In the genomic region with DNA sequence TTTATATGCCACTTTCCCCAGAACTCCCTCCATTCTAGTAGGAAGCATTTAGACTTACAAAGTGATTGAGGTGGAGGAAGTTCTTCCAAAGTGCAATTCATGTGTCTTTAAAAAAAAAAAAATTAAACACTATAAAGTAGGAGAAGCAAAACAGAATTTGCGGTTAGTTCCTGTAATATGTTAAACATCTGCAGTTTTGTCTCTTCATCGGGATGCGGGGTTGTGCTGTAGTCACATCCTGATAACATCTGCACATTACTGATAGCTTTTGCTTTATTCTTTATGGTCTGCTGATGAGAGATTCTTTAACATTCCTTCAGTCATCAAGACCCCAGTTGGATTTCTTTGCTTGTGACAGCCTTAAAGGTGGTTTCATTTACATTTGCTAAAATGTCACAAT, we compare ENCODE assay signal across 20 cellular contexts.
DNase-seq lines count a peak whose midpoint lies in the region; ATAC-seq and TF ChIP-seq lines count a peak whose summit lies in the region.
"Had no signal": no experiment of that assay in that cellular context is flagged by ENCODE, and none has a peak within 500 bp of the region (broad histone marks: within the 10 kb centered on the region; RNA-seq: fewer than 3 reads in every experiment).

No MANE protein-coding gene starts in this region.

- H3K4me3 Mint-ChIP-seq in nephron: no peak overlapping the region
- H3K4me3 Mint-ChIP-seq: B cell; CD8-positive, alpha-beta T cell had no signal

- H3K9me2 ChIP-seq in SK-N-SH: no peaks in the 10 kb centered on the region

- CTCF ChIA-PET in SK-N-SH (lab: Yijun Ruan, JAX): interaction anchor here (0.6 to 0.8 kb wide), 2 partner anchors 18 to 35 kb away, joined by 3 to 4 read pairs; no protein-coding TSS in a partner anchor
- CTCF ChIA-PET in Panc1 (lab: Charles Lee): no interaction called here

- POLR2A ChIA-PET in SK-N-SH (lab: Yijun Ruan, JAX): no interaction called here
- POLR2A ChIA-PET in Panc1 (lab: Charles Lee): interaction anchor here (0.7 kb wide), 1 partner anchor 25 kb away, joined by 3 read pairs; no protein-coding TSS in a partner anchor

- peaks cover 7% of the 10 kb centered on the region for H3K9me3 Mint-ChIP-seq in nephron

- H3K9me3 ChIP-seq in SK-N-SH: no peaks in the 10 kb centered on the region
- peaks cover 2% of the 10 kb centered on the region; the same call in 1 of the 2 replicates for H3K9me3 ChIP-seq in Panc1 (ENCODE audit: control insufficient read depth, insufficient read depth, low read depth, low read length)
- H3K9me3 ChIP-seq: Caco-2 had no signal

- no peaks in the 10 kb centered on the region for H4K20me1 ChIP-seq in SK-N-SH (ENCODE audit: insufficient read depth)

- no peak for TF ChIP-seq EP300 in SK-N-SH (IDR thresholded peaks at IDR 0.05; ENCODE audit: borderline replicate concordance in 1 of 2, low read depth in 1 of 2, low read length in 1 of 2)

- H3K27ac ChIP-seq in SK-N-SH (ENCODE audit: low read depth in 2 of 2, low read length in 1 of 2): no peak overlapping the region
- peak overlapping the region; percentile 26; the same call in 1 of the 2 replicates for H3K27ac ChIP-seq in Panc1 (ENCODE audit: low read length)
- H3K27ac ChIP-seq: 22Rv1, C4-2B, PC-9 had no signal

- TF ChIP-seq CTCF in SK-N-SH (IDR thresholded peaks at IDR 0.05) (no peak), Panc1 (IDR thresholded peaks at IDR 0.05) (no peak), nephron (IDR thresholded peaks at IDR 0.05; ENCODE audit: unreplicated experiment in 3 of 3) (no peak)

- H3K9ac ChIP-seq in SK-N-SH: no peak overlapping the region

- peak overlapping the region; percentile 21 to 81 (median 68) for H3K27ac Mint-ChIP-seq in nephron
- H3K27ac Mint-ChIP-seq: B cell; CD8-positive, alpha-beta T cell had no signal

- H2AFZ ChIP-seq in SK-N-SH (ENCODE audit: low read depth): no peak overlapping the region
- H2AFZ ChIP-seq: PC-9 had no signal

- DNase-seq in SK-N-SH (no peak), Panc1 (ENCODE audit: low read depth, low spot score) (no peak), germinal center (ENCODE audit: low spot score) (no peak), islet precursor cell (no peak)
- DNase-seq in stimulated activated naive CD4-positive, alpha-beta T cell treated with Interleukin-2 at 50 U/mL for 16 hours (lab: John Stamatoyannopoulos, UW): no peak
- DNase-seq: Caco-2; CD8-positive, alpha-beta T cell; KG1; MG63; NCI-H2029; NCI-H446; NCI-H526; NCI-H82; PC-9 had no signal

- H3K27me3 Mint-ChIP-seq in nephron (ENCODE audit: low read depth): peaks cover 4% of the 10 kb centered on the region
- H3K27me3 Mint-ChIP-seq: B cell had no signal

- peaks cover 25% of the 10 kb centered on the region for H3K4me1 Mint-ChIP-seq in nephron
- H3K4me1 Mint-ChIP-seq: B cell had no signal

- H3K27me3 ChIP-seq in SK-N-SH (ENCODE audit: insufficient read depth) (no peaks in the 10 kb centered on the region), Panc1 (ENCODE audit: control insufficient read depth, insufficient read depth, low read length) (no peaks in the 10 kb centered on the region)
- H3K27me3 ChIP-seq: MG63 had no signal

- no peaks in the 10 kb centered on the region for H3F3A ChIP-seq in SK-N-SH (replicated peaks; ENCODE audit: insufficient read depth)

- in situ Hi-C loops in Panc1 (cut with HindIII; ENCODE audit: low pct_unique_long_range_greater_than_20kb, low sequenced_read_pairs): no loop called here

- H3K4me2 ChIP-seq in SK-N-SH: no peak overlapping the region
- H3K4me2 ChIP-seq: PC-9 had no signal

- WGBS in SK-N-SH (ENCODE audit: low lambda C conversion rate): 64% methylated on average over 3 of the region's 3 CpGs

- no peak for TF ChIP-seq RAD21 in SK-N-SH (IDR thresholded peaks at IDR 0.05; ENCODE audit: low read length)

- H3K4me3 ChIP-seq in SK-N-SH (ENCODE audit: low read depth in 2 of 2, low read length in 1 of 2): no peak overlapping the region
- H3K4me3 ChIP-seq in Panc1 (ENCODE audit: low read depth in 2 of 2, low read length in 2 of 2): no peak overlapping the region
- H3K4me3 ChIP-seq: MG63, PC-9 had no signal

- BruUV-seq in Panc1 (replicated peaks; lab: Mats Ljungman, UMichigan): no TSS peak

- H3K4me1 ChIP-seq in SK-N-SH (ENCODE audit: control insufficient read depth in 1 of 2, insufficient read depth in 2 of 2, low read depth in 1 of 2, low read length in 1 of 2): no peaks in the 10 kb centered on the region; a peak in 1 of 4 replicates
- H3K4me1 ChIP-seq in Panc1 (ENCODE audit: control insufficient read depth, insufficient read depth, low read length): no peaks in the 10 kb centered on the region
- H3K4me1 ChIP-seq: Caco-2 had no signal

- peaks cover 5% of the 10 kb centered on the region for H3K36me3 Mint-ChIP-seq in nephron (ENCODE audit: low read depth)
- H3K36me3 Mint-ChIP-seq: CD8-positive, alpha-beta T cell had no signal

- no peaks in the 10 kb centered on the region for H3K79me2 ChIP-seq in SK-N-SH (ENCODE audit: insufficient read depth)

- ATAC-seq in SK-N-SH treated with all-trans-retinoic acid at 6 μM for 48 hours: no peak
- no peak for ATAC-seq in Panc1
- ATAC-seq in HG03354 (IDR thresholded peaks at IDR 0.05; ENCODE audit: poor library complexity, severe bottlenecking, unreplicated experiment): no peak
- ATAC-seq: CD8-positive, alpha-beta T cell had no signal

- H3K36me3 ChIP-seq in SK-N-SH (replicated peaks in 1 of 2; ENCODE audit: control insufficient read depth in 1 of 2, insufficient read depth in 2 of 2, low read length in 1 of 2) (no peaks in the 10 kb centered on the region), Panc1 (ENCODE audit: control insufficient read depth, insufficient read depth, low read length) (no peaks in the 10 kb centered on the region; the same call in 1 of the 2 replicates)
- H3K36me3 ChIP-seq: MG63 had no signal

- intact Hi-C loops in Panc1 (cut with micrococcal nuclease; ENCODE audit: unreplicated experiment): no loop called here

TF ChIP-seq in SK-N-SH, 30 proteins besides CTCF, POLR2A, EP300 and RAD21:
- peak; percentile 20; the same call in 1 of the 2 replicates for TF ChIP-seq TCF12 (IDR thresholded peaks at IDR 0.05)
- TF ChIP-seq FOXM1 (IDR thresholded peaks at IDR 0.05; ENCODE audit: low read depth): no peak
- TF ChIP-seq FOSL2 (IDR thresholded peaks at IDR 0.05; ENCODE audit: borderline replicate concordance, low read depth): no peak

TF ChIP-seq in SK-N-SH treated with all-trans-retinoic acid at 6 μM for 48 hours, 23 proteins besides CTCF, POLR2A, EP300 and RAD21 (continues in another document):
- TF ChIP-seq ESRRG (CRISPR knock-in tag; IDR thresholded peaks at IDR 0.05) (no peak), ZFP30 (CRISPR knock-in tag; IDR thresholded peaks at IDR 0.05) (no peak), SNAI2 (CRISPR knock-in tag; IDR thresholded peaks at IDR 0.05) (no peak), OSR1 (CRISPR knock-in tag; IDR thresholded peaks at IDR 0.05) (no peak), ARNTL (CRISPR knock-in tag; IDR thresholded peaks at IDR 0.05; ENCODE audit: borderline replicate concordance, low read depth) (no peak), GLIS3 (CRISPR knock-in tag; IDR thresholded peaks at IDR 0.05) (no peak), PATZ1 (CRISPR knock-in tag; IDR thresholded peaks at IDR 0.05; ENCODE audit: borderline replicate concordance) (no peak), CSDC2 (CRISPR knock-in tag; IDR thresholded peaks at IDR 0.05) (no peak), ZNF565 (CRISPR knock-in tag; conservative IDR thresholded peaks at IDR 0.05; ENCODE audit: low read depth) (no peak), RARB (CRISPR knock-in tag; IDR thresholded peaks at IDR 0.05) (no peak), ZC3H10 (CRISPR knock-in tag; IDR thresholded peaks at IDR 0.05) (no peak), PPARA (CRISPR knock-in tag; IDR thresholded peaks at IDR 0.05; ENCODE audit: borderline replicate concordance) (no peak)
- TF ChIP-seq, protein P1, sequence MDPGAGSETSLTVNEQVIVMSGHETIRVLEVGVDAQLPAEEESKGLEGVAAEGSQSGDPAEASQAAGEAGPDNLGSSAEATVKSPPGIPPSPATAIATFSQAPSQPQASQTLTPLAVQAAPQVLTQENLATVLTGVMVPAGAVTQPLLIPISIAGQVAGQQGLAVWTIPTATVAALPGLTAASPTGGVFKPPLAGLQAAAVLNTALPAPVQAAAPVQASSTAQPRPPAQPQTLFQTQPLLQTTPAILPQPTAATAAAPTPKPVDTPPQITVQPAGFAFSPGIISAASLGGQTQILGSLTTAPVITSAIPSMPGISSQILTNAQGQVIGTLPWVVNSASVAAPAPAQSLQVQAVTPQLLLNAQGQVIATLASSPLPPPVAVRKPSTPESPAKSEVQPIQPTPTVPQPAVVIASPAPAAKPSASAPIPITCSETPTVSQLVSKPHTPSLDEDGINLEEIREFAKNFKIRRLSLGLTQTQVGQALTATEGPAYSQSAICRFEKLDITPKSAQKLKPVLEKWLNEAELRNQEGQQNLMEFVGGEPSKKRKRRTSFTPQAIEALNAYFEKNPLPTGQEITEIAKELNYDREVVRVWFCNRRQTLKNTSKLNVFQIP (CRISPR knock-in tag; IDR thresholded peaks at IDR 0.05; ENCODE audit: borderline replicate concordance, low read depth): no peak
